In the genomic region with DNA sequence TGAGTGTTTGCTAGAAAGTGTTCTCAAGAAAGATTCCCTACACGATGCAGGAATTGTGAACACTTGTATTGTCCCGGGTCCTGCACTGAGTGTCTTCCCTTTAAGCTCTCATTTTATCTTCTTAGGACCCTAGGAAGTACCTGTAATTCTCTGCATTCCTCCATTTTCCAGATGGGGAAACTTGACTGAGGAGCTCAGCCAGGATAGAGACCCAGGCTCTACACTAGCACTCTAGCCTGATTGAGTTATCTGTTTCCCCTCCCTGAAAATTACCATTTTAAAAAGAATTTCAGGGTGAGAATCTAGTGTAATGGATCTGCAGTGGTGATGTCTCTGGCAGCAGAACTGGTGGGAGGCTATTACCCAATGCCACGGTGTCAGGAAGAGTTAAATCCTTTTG, we compare ENCODE assay signal across 1 cellular context.
TF ChIP-seq lines count a peak whose summit lies in the region.

No MANE protein-coding gene starts in this region.

TF ChIP-seq in WTC11, 78 proteins besides CTCF, POLR2A, EP300 and RAD21 (continued from another document):
- TF ChIP-seq, protein P1, sequence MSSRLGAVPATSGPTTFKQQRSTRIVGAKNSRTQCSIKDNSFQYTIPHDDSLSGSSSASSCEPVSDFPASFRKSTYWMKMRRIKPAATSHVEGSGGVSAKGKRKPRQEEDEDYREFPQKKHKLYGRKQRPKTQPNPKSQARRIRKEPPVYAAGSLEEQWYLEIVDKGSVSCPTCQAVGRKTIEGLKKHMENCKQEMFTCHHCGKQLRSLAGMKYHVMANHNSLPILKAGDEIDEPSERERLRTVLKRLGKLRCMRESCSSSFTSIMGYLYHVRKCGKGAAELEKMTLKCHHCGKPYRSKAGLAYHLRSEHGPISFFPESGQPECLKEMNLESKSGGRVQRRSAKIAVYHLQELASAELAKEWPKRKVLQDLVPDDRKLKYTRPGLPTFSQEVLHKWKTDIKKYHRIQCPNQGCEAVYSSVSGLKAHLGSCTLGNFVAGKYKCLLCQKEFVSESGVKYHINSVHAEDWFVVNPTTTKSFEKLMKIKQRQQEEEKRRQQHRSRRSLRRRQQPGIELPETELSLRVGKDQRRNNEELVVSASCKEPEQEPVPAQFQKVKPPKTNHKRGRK (CRISPR knock-in tag; IDR thresholded peaks at IDR 0.05; ENCODE audit: borderline replicate concordance): no peak
- TF ChIP-seq RELA (CRISPR knock-in tag; IDR thresholded peaks at IDR 0.05; ENCODE audit: borderline replicate concordance): no peak
- TF ChIP-seq, protein P2, sequence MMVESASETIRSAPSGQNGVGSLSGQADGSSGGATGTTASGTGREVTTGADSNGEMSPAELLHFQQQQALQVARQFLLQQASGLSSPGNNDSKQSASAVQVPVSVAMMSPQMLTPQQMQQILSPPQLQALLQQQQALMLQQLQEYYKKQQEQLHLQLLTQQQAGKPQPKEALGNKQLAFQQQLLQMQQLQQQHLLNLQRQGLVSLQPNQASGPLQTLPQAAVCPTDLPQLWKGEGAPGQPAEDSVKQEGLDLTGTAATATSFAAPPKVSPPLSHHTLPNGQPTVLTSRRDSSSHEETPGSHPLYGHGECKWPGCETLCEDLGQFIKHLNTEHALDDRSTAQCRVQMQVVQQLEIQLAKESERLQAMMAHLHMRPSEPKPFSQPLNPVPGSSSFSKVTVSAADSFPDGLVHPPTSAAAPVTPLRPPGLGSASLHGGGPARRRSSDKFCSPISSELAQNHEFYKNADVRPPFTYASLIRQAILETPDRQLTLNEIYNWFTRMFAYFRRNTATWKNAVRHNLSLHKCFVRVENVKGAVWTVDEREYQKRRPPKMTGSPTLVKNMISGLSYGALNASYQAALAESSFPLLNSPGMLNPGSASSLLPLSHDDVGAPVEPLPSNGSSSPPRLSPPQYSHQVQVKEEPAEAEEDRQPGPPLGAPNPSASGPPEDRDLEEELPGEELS (CRISPR knock-in tag; IDR thresholded peaks at IDR 0.05): no peak
- no peak for TF ChIP-seq NR2C2 (CRISPR knock-in tag; IDR thresholded peaks at IDR 0.05)
- TF ChIP-seq, protein P3, sequence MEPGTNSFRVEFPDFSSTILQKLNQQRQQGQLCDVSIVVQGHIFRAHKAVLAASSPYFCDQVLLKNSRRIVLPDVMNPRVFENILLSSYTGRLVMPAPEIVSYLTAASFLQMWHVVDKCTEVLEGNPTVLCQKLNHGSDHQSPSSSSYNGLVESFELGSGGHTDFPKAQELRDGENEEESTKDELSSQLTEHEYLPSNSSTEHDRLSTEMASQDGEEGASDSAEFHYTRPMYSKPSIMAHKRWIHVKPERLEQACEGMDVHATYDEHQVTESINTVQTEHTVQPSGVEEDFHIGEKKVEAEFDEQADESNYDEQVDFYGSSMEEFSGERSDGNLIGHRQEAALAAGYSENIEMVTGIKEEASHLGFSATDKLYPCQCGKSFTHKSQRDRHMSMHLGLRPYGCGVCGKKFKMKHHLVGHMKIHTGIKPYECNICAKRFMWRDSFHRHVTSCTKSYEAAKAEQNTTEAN (CRISPR knock-in tag; IDR thresholded peaks at IDR 0.05): no peak
